8 cellular contexts compared by ENCODE assay signal in genomic region chr5:139651502-139651862, GRCh38. TPM values are rescaled to one million over a fixed set of nuclear protein-coding genes. Genes with fewer than 3 reads are reported as not detected.
DNase-seq lines count a peak whose midpoint lies in the region; ATAC-seq and TF ChIP-seq lines count a peak whose summit lies in the region.

No MANE protein-coding gene starts in this region.

- TF ChIP-seq CTCF in OCI-LY1 (IDR thresholded peaks at IDR 0.05; ENCODE audit: low read length) (no peak), epithelial cell of proximal tubule (conservative IDR thresholded peaks at IDR 0.05; ENCODE audit: low read depth, low read length) (no peak), progenitor cell of endocrine pancreas (IDR thresholded peaks at IDR 0.05; ENCODE audit: unreplicated experiment) (no peak)

- H3F3A ChIP-seq in OCI-LY1 (ENCODE audit: insufficient read depth, low read length): no peaks in the 10 kb centered on the region

- H3K4me1 Mint-ChIP-seq in progenitor cell of endocrine pancreas (ENCODE audit: low read depth): peaks cover 61% of the 10 kb centered on the region

- H2AFZ ChIP-seq in OCI-LY1 (ENCODE audit: low read length): no peak overlapping the region

- H3K27me3 ChIP-seq in OCI-LY1 (ENCODE audit: insufficient read depth, low read length): no peaks in the 10 kb centered on the region

- H3K4me3 ChIP-seq in OCI-LY1 (ENCODE audit: low read depth, low read length, poor library complexity, severe bottlenecking): peak overlapping the region; percentile 98
- peak overlapping the region; percentile 92 for H3K4me3 ChIP-seq in epithelial cell of proximal tubule (ENCODE audit: low read depth, low read length)

- H3K79me2 ChIP-seq in OCI-LY1 (ENCODE audit: insufficient read depth, low read length): peaks cover 73% of the 10 kb centered on the region

- no peaks in the 10 kb centered on the region for H3K9me3 ChIP-seq in OCI-LY1 (ENCODE audit: low read length)

- no peak for ATAC-seq in GM19351 (IDR thresholded peaks at IDR 0.05; ENCODE audit: unreplicated experiment)
- ATAC-seq in left lobe of liver: no peak

- H3K9me3 Mint-ChIP-seq in progenitor cell of endocrine pancreas (ENCODE audit: low read depth): no peaks in the 10 kb centered on the region

- peak overlapping the region; percentile 96 for H3K4me3 Mint-ChIP-seq in progenitor cell of endocrine pancreas (ENCODE audit: low read depth)

- H3K27ac ChIP-seq in OCI-LY1 (ENCODE audit: low read depth, low read length, poor library complexity, severe bottlenecking): peak overlapping the region; percentile 94

- no peaks in the 10 kb centered on the region for H4K20me1 ChIP-seq in OCI-LY1 (ENCODE audit: insufficient read depth, low read length)

- DNase-seq in DMS 273 treated with DMSO at 0.1 percent for 48 hours (lab: John Stamatoyannopoulos, UW): peak; percentile 36
- DNase-seq in epithelial cell of proximal tubule (ENCODE audit: low read depth): no peak
- no peak for DNase-seq in progenitor cell of endocrine pancreas (ENCODE audit: low spot score, unreplicated experiment)
- no peak for DNase-seq in activated CD4-positive, alpha-beta T cell treated with anti-CD3 and anti-CD28 coated beads, Interleukin-2, amount 50 U/mL, for 4 hours
- DNase-seq in stimulated activated CD4-positive, alpha-beta T cell treated with anti-CD3 and anti-CD28 coated beads, Interleukin-12 subunit alpha, Interleukin-12 subunit beta, amount 100 ng/mL, for 4 hours: no peak
- no peak for DNase-seq in left lobe of liver (ENCODE audit: low spot score)

- H3K36me3 ChIP-seq in OCI-LY1 (ENCODE audit: insufficient read depth, low read length): peaks cover 14% of the 10 kb centered on the region; the same call in 1 of the 2 replicates

- H3K27ac Mint-ChIP-seq in progenitor cell of endocrine pancreas: peak overlapping the region; percentile 97

- H3K9me2 ChIP-seq in OCI-LY1 (ENCODE audit: low read depth, low read length): no peaks in the 10 kb centered on the region

- no peaks in the 10 kb centered on the region for H3K36me3 Mint-ChIP-seq in progenitor cell of endocrine pancreas (ENCODE audit: insufficient read depth)

- peak overlapping the region; percentile 89 for H3K4me2 ChIP-seq in OCI-LY1 (ENCODE audit: low read length)

- H3K27me3 Mint-ChIP-seq in progenitor cell of endocrine pancreas: no peaks in the 10 kb centered on the region

- H3K9ac ChIP-seq in OCI-LY1 (ENCODE audit: low read length): peak overlapping the region; percentile 98; the same call in 1 of the 2 replicates

- peaks cover 72% of the 10 kb centered on the region for H3K4me1 ChIP-seq in OCI-LY1 (ENCODE audit: insufficient read depth, low read length, severe bottlenecking)

RNA-seq across cellular contexts. Expression of gene CXXC5, which starts 3.3 kb away (rescaled TPM):
- total RNA-seq in epithelial cell of proximal tubule: 45.0 and 56.4 TPM in 2 replicates
- total RNA-seq in progenitor cell of endocrine pancreas: 79.1 and 88.2 TPM in 2 replicates
- 64.0 TPM for total RNA-seq in left lobe of liver
